1 cellular context compared by ENCODE assay signal in genomic region chr5:122073023-122073422, GRCh38.
TF ChIP-seq lines count a peak whose summit lies in the region.

No MANE protein-coding gene starts in this region.

TF ChIP-seq in SK-N-SH treated with all-trans-retinoic acid at 6 μM for 48 hours, 23 proteins besides CTCF, POLR2A, EP300 and RAD21 (continued from another document):
- no peak for TF ChIP-seq TSHZ2 (CRISPR knock-in tag; IDR thresholded peaks at IDR 0.05)
- no peak for TF ChIP-seq ARNTL (CRISPR knock-in tag; IDR thresholded peaks at IDR 0.05; ENCODE audit: borderline replicate concordance, low read depth)
- no peak for TF ChIP-seq TOX (CRISPR knock-in tag; IDR thresholded peaks at IDR 0.05; ENCODE audit: borderline replicate concordance)
- no peak for TF ChIP-seq OSR1 (CRISPR knock-in tag; IDR thresholded peaks at IDR 0.05)
- TF ChIP-seq ZNF565 (CRISPR knock-in tag; conservative IDR thresholded peaks at IDR 0.05; ENCODE audit: low read depth), result no peak
- TF ChIP-seq CSRNP3 (CRISPR knock-in tag; IDR thresholded peaks at IDR 0.05), result no peak
- TF ChIP-seq PPARA (CRISPR knock-in tag; IDR thresholded peaks at IDR 0.05; ENCODE audit: borderline replicate concordance), result no peak
TF ChIP-seq in SK-N-SH treated with all-trans-retinoic acid at 6 μM for 48 hours: peak in this region for 0.
